In the genomic region with DNA sequence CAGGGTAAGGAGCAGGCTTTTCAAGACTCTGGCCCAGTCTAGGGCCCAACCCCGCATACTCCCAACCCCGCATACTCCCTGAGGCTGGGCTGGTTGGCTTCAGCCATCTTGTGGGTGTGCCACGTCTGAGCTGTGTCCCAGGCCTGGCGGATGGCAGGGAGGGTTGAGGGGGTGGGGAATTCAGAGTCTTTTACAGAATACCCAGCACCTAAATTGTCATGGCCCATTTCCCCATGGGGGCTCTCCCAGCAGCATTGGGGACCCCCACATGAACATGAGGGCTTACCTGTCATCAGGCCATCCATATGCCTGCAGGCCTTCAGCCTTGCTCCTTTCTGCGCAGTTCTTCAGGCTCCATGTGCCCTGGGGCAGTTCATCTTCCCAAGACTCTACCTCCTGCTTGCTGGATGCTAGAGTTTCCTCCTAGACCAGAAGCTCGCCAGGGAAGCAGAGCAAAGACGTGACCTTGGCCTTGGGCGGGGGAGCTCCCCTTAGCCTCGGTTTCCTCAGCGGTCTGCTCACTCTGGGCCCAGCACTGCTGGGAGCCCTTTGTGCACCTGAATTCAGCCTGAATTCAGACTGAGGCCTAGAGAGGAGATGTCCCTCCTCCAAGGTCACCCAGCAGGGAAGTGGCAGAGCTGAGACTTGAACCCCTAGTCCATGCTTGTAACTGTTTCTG, we compare ENCODE assay signal across 18 cellular contexts. TPM values are rescaled to one million over a fixed set of nuclear protein-coding genes. Genes with fewer than 3 reads are reported as not detected.
DNase-seq lines count a peak whose midpoint lies in the region; ATAC-seq and TF ChIP-seq lines count a peak whose summit lies in the region.
"Had no signal": no experiment of that assay in that cellular context is flagged by ENCODE, and none has a peak within 500 bp of the region (broad histone marks: within the 10 kb centered on the region; RNA-seq: fewer than 3 reads in every experiment).

No MANE protein-coding gene starts in this region.

- TF ChIP-seq POLR2A in thyroid gland (IDR thresholded peaks at IDR 0.05) = no peak

- H3K9ac ChIP-seq in liver (ENCODE audit: low read depth in 1 of 2, low read length in 2 of 2) = no peak overlapping the region

- peaks cover 19 to 47% (median 36%) of the 10 kb centered on the region in 4 donors for H3K4me1 ChIP-seq in liver (ENCODE audit: control insufficient read depth in 4 of 4, insufficient read depth in 4 of 4, low read length in 3 of 4)
- H3K4me1 ChIP-seq in thyroid gland = peaks cover 17 to 25% of the 10 kb centered on the region in 2 donors

- H3K27ac Mint-ChIP-seq in stimulated activated naive CD8-positive, alpha-beta T cell treated with anti-CD3 and anti-CD28 coated beads, Interleukin-15, amount 100 ng/mL, for 72 hours = peak overlapping the region in 1 of 2 donors; percentile 84
- H3K27ac Mint-ChIP-seq in activated naive CD8-positive, alpha-beta T cell treated with anti-CD3 and anti-CD28 coated beads for 36 hours = peak overlapping the region; percentile 51
- H3K27ac Mint-ChIP-seq in type B pancreatic cell = peak overlapping the region; percentile 78
- H3K27ac Mint-ChIP-seq: T-helper 2 cell treated with Interferon-gamma antibody and Interleukin-4, amounts not matched to agents 5 μg/mL and 100 μg/mL, for 36 hours had no signal

- peak overlapping the region in 1 of 2 donors; percentile 48 for H3K4me3 Mint-ChIP-seq in stimulated activated naive CD8-positive, alpha-beta T cell treated with anti-CD3 and anti-CD28 coated beads, Interleukin-15, amount 100 ng/mL, for 72 hours
- no peak overlapping the region for H3K4me3 Mint-ChIP-seq in activated naive CD8-positive, alpha-beta T cell treated with anti-CD3 and anti-CD28 coated beads for 36 hours
- H3K4me3 Mint-ChIP-seq in type B pancreatic cell = no peak overlapping the region

- H3K36me3 ChIP-seq in liver (ENCODE audit: control insufficient read depth in 4 of 4, insufficient read depth in 3 of 4, low read depth in 1 of 4, low read length in 3 of 4) (peaks cover 0 to 8% (median 2%) of the 10 kb centered on the region in 4 donors), thyroid gland (peaks cover 17 to 25% of the 10 kb centered on the region in 2 donors)

- H3K27me3 Mint-ChIP-seq in stimulated activated naive CD8-positive, alpha-beta T cell treated with anti-CD3 and anti-CD28 coated beads, Interleukin-15, amount 100 ng/mL, for 72 hours = no peaks in the 10 kb centered on the region
- no peaks in the 10 kb centered on the region for H3K27me3 Mint-ChIP-seq in activated naive CD8-positive, alpha-beta T cell treated with anti-CD3 and anti-CD28 coated beads for 36 hours
- H3K27me3 Mint-ChIP-seq in type B pancreatic cell = no peaks in the 10 kb centered on the region

- H3K9me3 ChIP-seq in liver (ENCODE audit: control insufficient read depth in 4 of 4, low read length in 3 of 4) = no peaks in the 10 kb centered on the region
- H3K9me3 ChIP-seq in thyroid gland = no peaks in the 10 kb centered on the region
- H3K9me3 ChIP-seq: SJSA1 had no signal

- WGBS in liver = 75% methylated on average over 10 of the region's 10 CpGs
- 98% methylated on average over 6 to 9 of the region's 10 CpGs for WGBS in thyroid gland, 2 donors

- ATAC-seq in stimulated activated naive CD8-positive, alpha-beta T cell treated with anti-CD3 and anti-CD28 coated beads, Interleukin-15, Interleukin-2, amounts not matched to agents 100 U/mL and 50 U/mL, for 24 hours = peak; percentile 5
- no peak for ATAC-seq in stimulated activated naive CD8-positive, alpha-beta T cell treated with anti-CD3 and anti-CD28 coated beads, Interleukin-15, amount 100 ng/mL, for 72 hours

- TF ChIP-seq CTCF in liver (IDR thresholded peaks at IDR 0.05; ENCODE audit: low read depth, low read length, missing input control) (no peak), type B pancreatic cell (conservative IDR thresholded peaks at IDR 0.05) (no peak), thyroid gland (IDR thresholded peaks at IDR 0.05) (no peak)

- peaks cover 33% of the 10 kb centered on the region for H3K36me3 Mint-ChIP-seq in activated naive CD8-positive, alpha-beta T cell treated with anti-CD3 and anti-CD28 coated beads for 36 hours
- peaks cover 6% of the 10 kb centered on the region for H3K36me3 Mint-ChIP-seq in type B pancreatic cell

- H3K4me3 ChIP-seq in liver (ENCODE audit: low read depth in 1 of 3, low read length in 3 of 3) = peak overlapping the region; percentile 26 to 51 (median 27)
- no peak overlapping the region for H3K4me3 ChIP-seq in thyroid gland (replicated peaks in 1 of 3)
- H3K4me3 ChIP-seq: SJSA1 had no signal

- no peaks in the 10 kb centered on the region for H3K9me3 Mint-ChIP-seq in stimulated activated naive CD8-positive, alpha-beta T cell treated with anti-CD3 and anti-CD28 coated beads, Interleukin-15, amount 100 ng/mL, for 72 hours
- H3K9me3 Mint-ChIP-seq in activated naive CD8-positive, alpha-beta T cell treated with anti-CD3 and anti-CD28 coated beads for 36 hours = no peaks in the 10 kb centered on the region
- H3K9me3 Mint-ChIP-seq in type B pancreatic cell = no peaks in the 10 kb centered on the region
- H3K9me3 Mint-ChIP-seq: T-helper 2 cell treated with Interferon-gamma antibody and Interleukin-4, amounts not matched to agents 5 μg/mL and 100 μg/mL, for 36 hours had no signal

- H3K27ac ChIP-seq in liver (ENCODE audit: low read depth in 1 of 2, low read length in 2 of 2) (peak overlapping the region; percentile 86 to 88), thyroid gland (no peak overlapping the region)
- H3K27ac ChIP-seq: SJSA1 had no signal

- H3K27me3 ChIP-seq in liver (ENCODE audit: control insufficient read depth in 4 of 4, insufficient read depth in 4 of 4, low read length in 3 of 4) (no peaks in the 10 kb centered on the region), thyroid gland (no peaks in the 10 kb centered on the region)
- H3K27me3 ChIP-seq: SJSA1 had no signal

- no peak for DNase-seq in stimulated activated naive CD8-positive, alpha-beta T cell treated with anti-CD3 and anti-CD28 coated beads, Interleukin-15, Interleukin-2, amounts not matched to agents 100 U/mL and 50 U/mL, for 24 hours
- DNase-seq in stimulated activated naive CD8-positive, alpha-beta T cell treated with anti-CD3 and anti-CD28 coated beads, Interleukin-15, amount 100 ng/mL, for 72 hours = no peak
- no peak for DNase-seq in activated naive CD8-positive, alpha-beta T cell treated with anti-CD3 and anti-CD28 coated beads for 36 hours
- DNase-seq in type B pancreatic cell (ENCODE audit: extremely low spot score, unreplicated experiment) = no peak
- DNase-seq in C1 segment of cervical spinal cord (lab: John Stamatoyannopoulos, UW) = no peak
- DNase-seq in thyroid gland = no peak
- DNase-seq in DMS79 treated with DMSO at 0.1 percent for 48 hours (lab: John Stamatoyannopoulos, UW) = no peak
- DNase-seq: activated CD4-positive, CD25-positive, alpha-beta regulatory T cell; activated naive CD4-positive, alpha-beta T cell treated with anti-CD3 and anti-CD28 coated beads, Interleukin-2, amount 50 U/mL, for 16 hours; dermis blood vessel endothelial cell; HCEC 1CT; NCI-H1092 treated with DMSO at 0.1 percent for 48 hours; NCI-H2081 treated with DMSO at 0.1 percent for 48 hours; NCI-H510A treated with DMSO at 0.1 percent for 48 hours; occipital lobe had no signal

- intact Hi-C loops in thyroid gland (cut with DNase I) = no loop called here

- peaks cover 52% of the 10 kb centered on the region for H3K4me1 Mint-ChIP-seq in stimulated activated naive CD8-positive, alpha-beta T cell treated with anti-CD3 and anti-CD28 coated beads, Interleukin-15, amount 100 ng/mL, for 72 hours
- peaks cover 42% of the 10 kb centered on the region for H3K4me1 Mint-ChIP-seq in activated naive CD8-positive, alpha-beta T cell treated with anti-CD3 and anti-CD28 coated beads for 36 hours
- H3K4me1 Mint-ChIP-seq in type B pancreatic cell (ENCODE audit: unreplicated experiment) = peaks cover 4% of the 10 kb centered on the region

- no peak for TF ChIP-seq RAD21 in liver (IDR thresholded peaks at IDR 0.05)

TF ChIP-seq in liver, 16 proteins besides CTCF, POLR2A, EP300 and RAD21:
- TF ChIP-seq NR2F2 (IDR thresholded peaks at IDR 0.05) = no peak
- TF ChIP-seq HNF4G (IDR thresholded peaks at IDR 0.05) = no peak
- no peak for TF ChIP-seq JUND (IDR thresholded peaks at IDR 0.05)
- no peak for TF ChIP-seq YY1 (IDR thresholded peaks at IDR 0.05)
- no peak for TF ChIP-seq FOXA2 (IDR thresholded peaks at IDR 0.05)
- TF ChIP-seq, protein P1, sequence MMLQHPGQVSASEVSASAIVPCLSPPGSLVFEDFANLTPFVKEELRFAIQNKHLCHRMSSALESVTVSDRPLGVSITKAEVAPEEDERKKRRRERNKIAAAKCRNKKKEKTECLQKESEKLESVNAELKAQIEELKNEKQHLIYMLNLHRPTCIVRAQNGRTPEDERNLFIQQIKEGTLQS (IDR thresholded peaks at IDR 0.05) = no peak
- TF ChIP-seq RXRA (IDR thresholded peaks at IDR 0.05) = no peak
TF ChIP-seq in liver: peak in this region for 0.

RNA-seq across cellular contexts. Expression of a gene that starts 9.2 kb away (rescaled TPM):
- 100 to 1,000 TPM; 123 to 132 TPM for total RNA-seq in activated naive CD8-positive, alpha-beta T cell treated with anti-CD3 and anti-CD28 coated beads for 36 hours
- total RNA-seq in liver (10 to 100 TPM; 28.1 to 50.5 TPM), type B pancreatic cell (ENCODE audit: low replicate concordance) (68.3 and 99.5 TPM in 2 replicates), thyroid gland (100 to 1,000 TPM in 1 of 4 donors, 10 to 100 TPM in 3; 63.3 to 112 (median 80.7) TPM)
- 10 to 100 TPM; 19.0 to 28.6 TPM for polyA plus RNA-seq in liver

RNA-seq across cellular contexts. Expression of a gene that starts 57.2 kb away (rescaled TPM):
- under 1 TPM; 0.08 TPM for total RNA-seq in activated naive CD8-positive, alpha-beta T cell treated with anti-CD3 and anti-CD28 coated beads for 36 hours
- total RNA-seq in liver (1 to 10 TPM in 1 of 2 donors, under 1 TPM in 1; 0.75 to 5.9 TPM), type B pancreatic cell (ENCODE audit: low replicate concordance) (22.1 and 29.3 TPM in 2 replicates), thyroid gland (10 to 100 TPM; 16.8 to 34.9 (median 29.3) TPM)
- under 1 TPM; 0.18 to 0.48 TPM for polyA plus RNA-seq in liver

RNA-seq across cellular contexts. Expression of a gene that starts 59.3 kb away (rescaled TPM):
- total RNA-seq in activated naive CD8-positive, alpha-beta T cell treated with anti-CD3 and anti-CD28 coated beads for 36 hours = not detected
- 10 to 100 TPM in 1 of 2 donors, 1 to 10 TPM in 1; 5.7 to 20.5 TPM for total RNA-seq in liver
- polyA plus RNA-seq in liver = 1 to 10 TPM; 2.2 to 7.9 TPM
- 46.1 and 62.4 TPM in 2 replicates for total RNA-seq in type B pancreatic cell (ENCODE audit: low replicate concordance)
- total RNA-seq in thyroid gland = 10 to 100 TPM; 49.1 to 88.3 (median 66.0) TPM
- total RNA-seq: SJSA1 had no signal

Comparison
In these comparisons a context has a peak if more than half of its experiments do, and no peak if none do; other contexts are left out.
1. H3K27ac ChIP-seq: peak in liver (2 of 2); none in thyroid gland (0 of 3).
2. H3K4me3 ChIP-seq: peak in liver (3 of 3); none in thyroid gland (0 of 3).
3. RNA of a gene that starts 59.3 kb away (total RNA-seq): 49.1 to 88.3 TPM in thyroid gland, 46.1 to 62.4 TPM in type B pancreatic cell and 5.7 to 20.5 TPM in liver; not detected in activated naive CD8-positive, alpha-beta T cell treated with anti-CD3 and anti-CD28 coated beads for 36 hours; every median in the first group is over 4 times any median in the second.